ENCODE assay signal across 1 cellular context in the genomic region with DNA sequence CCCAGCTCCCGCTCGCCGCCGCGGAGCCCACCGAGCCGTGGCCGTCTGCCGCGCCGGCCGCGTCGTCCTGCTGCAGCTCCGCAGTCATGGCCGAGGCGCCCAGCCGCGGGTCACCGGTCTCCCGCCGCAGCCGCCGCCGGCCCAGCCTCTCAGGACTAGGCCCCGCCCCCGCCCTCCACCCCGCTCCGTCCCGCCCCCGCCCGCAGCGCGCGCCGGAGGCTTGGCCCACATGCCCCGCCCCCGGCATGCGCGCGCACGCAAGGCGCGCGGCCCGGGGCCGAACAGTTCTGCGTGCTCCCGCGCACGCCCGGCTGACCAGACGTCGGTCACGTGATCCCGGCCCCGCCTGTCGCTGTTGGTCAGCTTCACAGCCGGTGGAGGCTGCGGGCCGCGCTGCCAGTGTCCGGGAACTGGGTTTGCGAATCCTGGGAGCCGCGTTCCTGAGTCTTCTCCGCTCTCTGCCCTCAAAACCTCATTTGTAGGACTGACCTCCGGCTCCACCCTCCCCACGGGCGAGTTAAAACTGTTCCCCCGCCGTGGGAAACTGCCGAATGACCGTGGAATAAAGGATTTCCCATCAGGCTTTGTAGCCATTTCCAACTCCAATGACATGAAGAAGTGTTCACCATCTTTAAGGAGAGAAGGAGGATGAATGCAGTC.
TF ChIP-seq lines count a peak whose summit lies in the region.

Gene USP28, minus strand, starts transcription at position 159 of the 660 bp plus-strand sequence. Its CDS starts 71 bp downstream, at position 88.

TF ChIP-seq in K562, 482 proteins besides CTCF, POLR2A, EP300 and RAD21 (continued from another document and continues in another):
- no peak for TF ChIP-seq TAL1 (IDR thresholded peaks at IDR 0.05)
- peak; percentile 80 for TF ChIP-seq RBBP5 (IDR thresholded peaks at IDR 0.05; ENCODE audit: borderline replicate concordance, insufficient read depth, low read length, poor library complexity, severe bottlenecking)
- TF ChIP-seq ARHGAP35 (IDR thresholded peaks at IDR 0.05; ENCODE audit: partially characterized antibody) = no peak
- TF ChIP-seq CBX5 (IDR thresholded peaks at IDR 0.05; ENCODE audit: borderline replicate concordance, low read depth) = no peak
- TF ChIP-seq CHD4 (IDR thresholded peaks at IDR 0.05; ENCODE audit: insufficient read depth, insufficient replicate concordance, low read depth, low read length, poor library complexity, severe bottlenecking) = no peak
- peak; percentile 84 for TF ChIP-seq VEZF1 (CRISPR knock-in tag; IDR thresholded peaks at IDR 0.05)
- no peak for TF ChIP-seq CEBPZ (IDR thresholded peaks at IDR 0.05; ENCODE audit: borderline replicate concordance, low read depth, low read length)
- TF ChIP-seq, protein P1, sequence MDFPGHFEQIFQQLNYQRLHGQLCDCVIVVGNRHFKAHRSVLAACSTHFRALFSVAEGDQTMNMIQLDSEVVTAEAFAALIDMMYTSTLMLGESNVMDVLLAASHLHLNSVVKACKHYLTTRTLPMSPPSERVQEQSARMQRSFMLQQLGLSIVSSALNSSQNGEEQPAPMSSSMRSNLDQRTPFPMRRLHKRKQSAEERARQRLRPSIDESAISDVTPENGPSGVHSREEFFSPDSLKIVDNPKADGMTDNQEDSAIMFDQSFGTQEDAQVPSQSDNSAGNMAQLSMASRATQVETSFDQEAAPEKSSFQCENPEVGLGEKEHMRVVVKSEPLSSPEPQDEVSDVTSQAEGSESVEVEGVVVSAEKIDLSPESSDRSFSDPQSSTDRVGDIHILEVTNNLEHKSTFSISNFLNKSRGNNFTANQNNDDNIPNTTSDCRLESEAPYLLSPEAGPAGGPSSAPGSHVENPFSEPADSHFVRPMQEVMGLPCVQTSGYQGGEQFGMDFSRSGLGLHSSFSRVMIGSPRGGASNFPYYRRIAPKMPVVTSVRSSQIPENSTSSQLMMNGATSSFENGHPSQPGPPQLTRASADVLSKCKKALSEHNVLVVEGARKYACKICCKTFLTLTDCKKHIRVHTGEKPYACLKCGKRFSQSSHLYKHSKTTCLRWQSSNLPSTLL (IDR thresholded peaks at IDR 0.05) = no peak
- TF ChIP-seq NR1H2 (CRISPR knock-in tag; IDR thresholded peaks at IDR 0.05) = peak; percentile 54; the same call in 1 of the 2 replicates
- no peak for TF ChIP-seq KAT2B (IDR thresholded peaks at IDR 0.05; ENCODE audit: low read depth, low read length)
- peak; percentile 52; the same call in 1 of the 2 replicates for TF ChIP-seq MTA3 (IDR thresholded peaks at IDR 0.05; ENCODE audit: borderline replicate concordance)
- peak; percentile 41; the same call in 1 of the 2 replicates for TF ChIP-seq ZNF644 (tag; IDR thresholded peaks at IDR 0.05; ENCODE audit: low read depth)
- no peak for TF ChIP-seq PCBP1 (IDR thresholded peaks at IDR 0.05; ENCODE audit: low read depth, low read length, poor library complexity, severe bottlenecking)
- peak; percentile 92 for TF ChIP-seq CXXC5 (CRISPR knock-in tag; IDR thresholded peaks at IDR 0.05)
- TF ChIP-seq NFIC (IDR thresholded peaks at IDR 0.05) = no peak
- TF ChIP-seq, protein P2, sequence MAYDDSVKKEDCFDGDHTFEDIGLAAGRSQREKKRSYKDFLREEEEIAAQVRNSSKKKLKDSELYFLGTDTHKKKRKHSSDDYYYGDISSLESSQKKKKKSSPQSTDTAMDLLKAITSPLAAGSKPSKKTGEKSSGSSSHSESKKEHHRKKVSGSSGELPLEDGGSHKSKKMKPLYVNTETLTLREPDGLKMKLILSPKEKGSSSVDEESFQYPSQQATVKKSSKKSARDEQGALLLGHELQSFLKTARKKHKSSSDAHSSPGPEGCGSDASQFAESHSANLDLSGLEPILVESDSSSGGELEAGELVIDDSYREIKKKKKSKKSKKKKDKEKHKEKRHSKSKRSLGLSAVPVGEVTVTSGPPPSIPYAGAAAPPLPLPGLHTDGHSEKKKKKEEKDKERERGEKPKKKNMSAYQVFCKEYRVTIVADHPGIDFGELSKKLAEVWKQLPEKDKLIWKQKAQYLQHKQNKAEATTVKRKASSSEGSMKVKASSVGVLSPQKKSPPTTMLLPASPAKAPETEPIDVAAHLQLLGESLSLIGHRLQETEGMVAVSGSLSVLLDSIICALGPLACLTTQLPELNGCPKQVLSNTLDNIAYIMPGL (CRISPR knock-in tag; IDR thresholded peaks at IDR 0.05) = no peak
- no peak for TF ChIP-seq CBX2 (IDR thresholded peaks at IDR 0.05; ENCODE audit: insufficient read depth, low read length, poor library complexity, severe bottlenecking)
- TF ChIP-seq MCM3 (IDR thresholded peaks at IDR 0.05) = no peak
- no peak for TF ChIP-seq BRF2 (IDR thresholded peaks at IDR 0.05; ENCODE audit: borderline replicate concordance, insufficient read depth, insufficient read length)
- TF ChIP-seq, protein P3, sequence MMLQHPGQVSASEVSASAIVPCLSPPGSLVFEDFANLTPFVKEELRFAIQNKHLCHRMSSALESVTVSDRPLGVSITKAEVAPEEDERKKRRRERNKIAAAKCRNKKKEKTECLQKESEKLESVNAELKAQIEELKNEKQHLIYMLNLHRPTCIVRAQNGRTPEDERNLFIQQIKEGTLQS (IDR thresholded peaks at IDR 0.05) = no peak
- TF ChIP-seq, protein P3 (CRISPR knock-in tag; conservative IDR thresholded peaks at IDR 0.05) = 0 out of 2 replicates have a peak, but pooled peaks have one; percentile 25
- no peak for TF ChIP-seq XRCC4 (IDR thresholded peaks at IDR 0.05; ENCODE audit: extremely low read depth, insufficient read depth, insufficient read length)
- TF ChIP-seq IRF9 (tag; IDR thresholded peaks at IDR 0.05) = no peak
- TF ChIP-seq RUNX1 (IDR thresholded peaks at IDR 0.05; ENCODE audit: low read depth) = no peak
- no peak for TF ChIP-seq NUFIP1 (IDR thresholded peaks at IDR 0.05; ENCODE audit: partially characterized antibody)
- 0 out of 2 replicates have a peak, but pooled peaks have one; percentile 20 for TF ChIP-seq ZKSCAN1 (IDR thresholded peaks at IDR 0.05; ENCODE audit: low read depth, low read length)
- no peak for TF ChIP-seq ELF1 (tag; IDR thresholded peaks at IDR 0.05)
- no peak for TF ChIP-seq ZC3H8 (IDR thresholded peaks at IDR 0.05)
- TF ChIP-seq HBP1 (CRISPR knock-in tag; IDR thresholded peaks at IDR 0.05) = no peak
- no peak for TF ChIP-seq HDAC8 (tag; IDR thresholded peaks at IDR 0.05)
- TF ChIP-seq ESRRB (CRISPR knock-in tag; IDR thresholded peaks at IDR 0.05; ENCODE audit: borderline replicate concordance) = no peak
- TF ChIP-seq ASH1L (IDR thresholded peaks at IDR 0.05; ENCODE audit: borderline replicate concordance, low read depth, partially characterized antibody) = no peak
- TF ChIP-seq HMG20B (CRISPR knock-in tag; IDR thresholded peaks at IDR 0.05) = no peak
- TF ChIP-seq SPI1 (IDR thresholded peaks at IDR 0.05; ENCODE audit: borderline replicate concordance, low read depth, low read length) = no peak
- TF ChIP-seq, protein P4, sequence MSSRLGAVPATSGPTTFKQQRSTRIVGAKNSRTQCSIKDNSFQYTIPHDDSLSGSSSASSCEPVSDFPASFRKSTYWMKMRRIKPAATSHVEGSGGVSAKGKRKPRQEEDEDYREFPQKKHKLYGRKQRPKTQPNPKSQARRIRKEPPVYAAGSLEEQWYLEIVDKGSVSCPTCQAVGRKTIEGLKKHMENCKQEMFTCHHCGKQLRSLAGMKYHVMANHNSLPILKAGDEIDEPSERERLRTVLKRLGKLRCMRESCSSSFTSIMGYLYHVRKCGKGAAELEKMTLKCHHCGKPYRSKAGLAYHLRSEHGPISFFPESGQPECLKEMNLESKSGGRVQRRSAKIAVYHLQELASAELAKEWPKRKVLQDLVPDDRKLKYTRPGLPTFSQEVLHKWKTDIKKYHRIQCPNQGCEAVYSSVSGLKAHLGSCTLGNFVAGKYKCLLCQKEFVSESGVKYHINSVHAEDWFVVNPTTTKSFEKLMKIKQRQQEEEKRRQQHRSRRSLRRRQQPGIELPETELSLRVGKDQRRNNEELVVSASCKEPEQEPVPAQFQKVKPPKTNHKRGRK (tag; IDR thresholded peaks at IDR 0.05) = no peak
- TF ChIP-seq, protein P5, sequence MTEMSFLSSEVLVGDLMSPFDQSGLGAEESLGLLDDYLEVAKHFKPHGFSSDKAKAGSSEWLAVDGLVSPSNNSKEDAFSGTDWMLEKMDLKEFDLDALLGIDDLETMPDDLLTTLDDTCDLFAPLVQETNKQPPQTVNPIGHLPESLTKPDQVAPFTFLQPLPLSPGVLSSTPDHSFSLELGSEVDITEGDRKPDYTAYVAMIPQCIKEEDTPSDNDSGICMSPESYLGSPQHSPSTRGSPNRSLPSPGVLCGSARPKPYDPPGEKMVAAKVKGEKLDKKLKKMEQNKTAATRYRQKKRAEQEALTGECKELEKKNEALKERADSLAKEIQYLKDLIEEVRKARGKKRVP (CRISPR knock-in tag; IDR thresholded peaks at IDR 0.05) = no peak; the same call in 1 of the 2 replicates
- no peak for TF ChIP-seq PPARD (CRISPR knock-in tag; IDR thresholded peaks at IDR 0.05)
- TF ChIP-seq NR2F6 (CRISPR knock-in tag; IDR thresholded peaks at IDR 0.05) = no peak
- no peak for TF ChIP-seq ZNF253 (CRISPR knock-in tag; conservative IDR thresholded peaks at IDR 0.05)
- TF ChIP-seq MEF2A (IDR thresholded peaks at IDR 0.05; ENCODE audit: control insufficient read depth, low read depth, low read length) = no peak
- TF ChIP-seq JUN (IDR thresholded peaks at IDR 0.05; ENCODE audit: borderline replicate concordance, low read depth, low read length) = no peak; the same call in 1 of the 2 replicates
- TF ChIP-seq JUN (CRISPR knock-in tag; IDR thresholded peaks at IDR 0.05; ENCODE audit: borderline replicate concordance) = no peak
- no peak for TF ChIP-seq MTF1 (CRISPR knock-in tag; IDR thresholded peaks at IDR 0.05; ENCODE audit: borderline replicate concordance)
- TF ChIP-seq MAFK (IDR thresholded peaks at IDR 0.05; ENCODE audit: low read length) = no peak
- TF ChIP-seq CBX1 (IDR thresholded peaks at IDR 0.05; ENCODE audit: low read depth) = peak; percentile 94
- TF ChIP-seq ZNF830 (CRISPR knock-in tag; IDR thresholded peaks at IDR 0.05) = 0 out of 2 replicates have a peak, but pooled peaks have one; percentile 60
- peak; percentile 42; the same call in 1 of the 2 replicates for TF ChIP-seq LCOR (CRISPR knock-in tag; IDR thresholded peaks at IDR 0.05)
- TF ChIP-seq SMARCE1 (IDR thresholded peaks at IDR 0.05) = no peak; the same call in 1 of the 2 replicates
- no peak for TF ChIP-seq NFXL1 (CRISPR knock-in tag; IDR thresholded peaks at IDR 0.05)
- no peak for TF ChIP-seq PHTF2 (CRISPR knock-in tag; IDR thresholded peaks at IDR 0.05)
